ENCODE assay signal across 1 cellular context in genomic region chrX:134625315-134625718, GRCh38.
TF ChIP-seq lines count a peak whose summit lies in the region.

No MANE protein-coding gene starts in this region.

TF ChIP-seq in SK-N-SH, 30 proteins besides CTCF, POLR2A, EP300 and RAD21 (continued from another document):
- no peak for TF ChIP-seq USF2 (IDR thresholded peaks at IDR 0.05; ENCODE audit: borderline replicate concordance, low read depth, low read length)
- no peak for TF ChIP-seq POLR2AphosphoS5 (IDR thresholded peaks at IDR 0.05; ENCODE audit: low read depth, low read length)
- TF ChIP-seq PBX3 (IDR thresholded peaks at IDR 0.05), result no peak
- no peak for TF ChIP-seq NFIC (IDR thresholded peaks at IDR 0.05; ENCODE audit: borderline replicate concordance)
- no peak for TF ChIP-seq RXRA (IDR thresholded peaks at IDR 0.05; ENCODE audit: borderline replicate concordance, low read depth)
- no peak for TF ChIP-seq EZH2phosphoT487 (IDR thresholded peaks at IDR 0.05; ENCODE audit: borderline replicate concordance, low read depth)
- no peak for TF ChIP-seq TCF12 (IDR thresholded peaks at IDR 0.05)
- TF ChIP-seq REST (IDR thresholded peaks at IDR 0.05; ENCODE audit: low read depth, low read length), result no peak
- TF ChIP-seq ZBTB33 (IDR thresholded peaks at IDR 0.05; ENCODE audit: borderline replicate concordance, low read depth), result no peak
- TF ChIP-seq IRF3 (IDR thresholded peaks at IDR 0.05; ENCODE audit: low read depth, low read length), result no peak
